In genomic region chr22:35649636-35650250, GRCh38 we compare ENCODE assay signal across 1 cellular context.
TF ChIP-seq lines count a peak whose summit lies in the region.

No MANE protein-coding gene starts in this region.

TF ChIP-seq in GM12878, 131 proteins besides CTCF, POLR2A, EP300 and RAD21:
- no peak for TF ChIP-seq ZBED1 (IDR thresholded peaks at IDR 0.05; ENCODE audit: borderline replicate concordance)
- TF ChIP-seq ZNF274 (IDR thresholded peaks at IDR 0.05; ENCODE audit: insufficient read depth, insufficient read length) = no peak
- TF ChIP-seq SMAD5 (IDR thresholded peaks at IDR 0.05; ENCODE audit: low read depth) = no peak
- TF ChIP-seq ZSCAN29 (IDR thresholded peaks at IDR 0.05) = no peak
- TF ChIP-seq RFX5 (IDR thresholded peaks at IDR 0.05; ENCODE audit: low read depth, low read length) = no peak
- no peak for TF ChIP-seq IKZF2 (IDR thresholded peaks at IDR 0.05)
- no peak for TF ChIP-seq TCF12 (IDR thresholded peaks at IDR 0.05; ENCODE audit: low read depth, low read length)
- no peak for TF ChIP-seq ZNF207 (IDR thresholded peaks at IDR 0.05; ENCODE audit: borderline replicate concordance)
- TF ChIP-seq FOXK2 (IDR thresholded peaks at IDR 0.05) = no peak
- TF ChIP-seq MLLT1 (IDR thresholded peaks at IDR 0.05) = no peak
- no peak for TF ChIP-seq EGR1 (IDR thresholded peaks at IDR 0.05; ENCODE audit: borderline replicate concordance in 1 of 2, low read depth in 2 of 2, low read length in 2 of 2)
- TF ChIP-seq MEF2A (IDR thresholded peaks at IDR 0.05; ENCODE audit: insufficient read depth, low read depth, low read length) = no peak
- TF ChIP-seq TAF1 (IDR thresholded peaks at IDR 0.05; ENCODE audit: borderline replicate concordance, low read depth, low read length) = no peak
- no peak for TF ChIP-seq EZH2 (IDR thresholded peaks at IDR 0.05; ENCODE audit: borderline replicate concordance, control insufficient read depth, low read depth, low read length)
- TF ChIP-seq BCL3 (IDR thresholded peaks at IDR 0.05; ENCODE audit: borderline replicate concordance, insufficient read depth, low read depth, low read length, poor library complexity, severe bottlenecking) = no peak
- TF ChIP-seq RELA (IDR thresholded peaks at IDR 0.05; ENCODE audit: borderline replicate concordance, partially characterized antibody) = no peak
- no peak for TF ChIP-seq POLR2AphosphoS5 (IDR thresholded peaks at IDR 0.05; ENCODE audit: low read length)
- TF ChIP-seq CBX5 (IDR thresholded peaks at IDR 0.05; ENCODE audit: low read depth) = no peak
